Comparison of ENCODE assay signal across 24 cellular contexts in genomic region chr22:41659941-41660340, GRCh38. TPM values are rescaled to one million over a fixed set of nuclear protein-coding genes. Genes with fewer than 3 reads are reported as not detected.
DNase-seq lines count a peak whose midpoint lies in the region; ATAC-seq, FAIRE-seq and TF ChIP-seq lines count a peak whose summit lies in the region.
"Had no signal": no experiment of that assay in that cellular context is flagged by ENCODE, and none has a peak within 500 bp of the region (broad histone marks: within the 10 kb centered on the region; RNA-seq: fewer than 3 reads in every experiment).

No MANE protein-coding gene starts in this region.

- no peak for TF ChIP-seq CTCF in RWPE1 (conservative IDR thresholded peaks at IDR 0.05; ENCODE audit: low read depth)

- no peaks in the 10 kb centered on the region for H3K27me3 ChIP-seq in naive thymus-derived CD4-positive, alpha-beta T cell (ENCODE audit: control insufficient read depth in 2 of 2, insufficient read depth in 2 of 2, low read length in 2 of 2)
- H3K27me3 ChIP-seq: vagina had no signal

- DNase-seq in activated naive CD4-positive, alpha-beta T cell treated with anti-CD3 and anti-CD28 coated beads for 36 hours: no peak
- DNase-seq in activated naive CD4-positive, alpha-beta T cell treated with Interleukin-2 at 50 U/mL for 16 hours: no peak
- DNase-seq in RWPE1 (ENCODE audit: low spot score) (no peak), Right ventricle myocardium superior (peak; percentile 51), caudate nucleus (lab: John Stamatoyannopoulos, UW) (no peak), HTR-8/SVneo (ENCODE audit: insufficient read length, low spot score) (no peak)
- no peak for DNase-seq in naive thymus-derived CD4-positive, alpha-beta T cell
- DNase-seq: activated T-cell treated with anti-CD3 and anti-CD28 coated beads, Interleukin-2, amount 50 U/mL, for 72 hours; amygdala; DMS79 treated with DMSO at 0.1 percent for 48 hours; GOT3; KG1; NCI-H2171; NCI-H524; NK-92 treated with Interleukin-12 subunit alpha and Interleukin-12 subunit beta, amount 100 ng/mL, for 24 hours; stimulated activated CD4-positive, alpha-beta T cell treated with anti-CD3 and anti-CD28 coated beads, Interleukin-1b, Interleukin-23, amount 100 ng/mL, for 48 hours; T-helper 1 cell had no signal

- H3K9me3 ChIP-seq in naive thymus-derived CD4-positive, alpha-beta T cell (ENCODE audit: control insufficient read depth in 2 of 3, low read length in 3 of 3): no peaks in the 10 kb centered on the region
- H3K9me3 ChIP-seq: A549, thoracic aorta, vagina had no signal

- H3K36me3 ChIP-seq in naive thymus-derived CD4-positive, alpha-beta T cell (ENCODE audit: control insufficient read depth in 2 of 3, insufficient read depth in 3 of 3, low read length in 3 of 3): peaks cover 38 to 94% (median 48%) of the 10 kb centered on the region in 3 experiments

- H3K9me3 Mint-ChIP-seq in activated naive CD4-positive, alpha-beta T cell treated with anti-CD3 and anti-CD28 coated beads for 36 hours: no peaks in the 10 kb centered on the region
- H3K9me3 Mint-ChIP-seq in naive thymus-derived CD4-positive, alpha-beta T cell: no peaks in the 10 kb centered on the region
- H3K9me3 Mint-ChIP-seq: activated T-cell treated with anti-CD3 and anti-CD28 coated beads, Interleukin-2, amount 50 U/mL, for 72 hours; stimulated activated memory B cell treated with anti-CD40 and anti-IgM and Interleukin-4, amounts not matched to agents 10 μg/mL and 1 μg/mL and 100 μg/mL, for 72 hours had no signal

- CTCF ChIA-PET in activated naive CD4-positive, alpha-beta T cell treated with anti-CD3 and anti-CD28 coated beads for 36 hours (lab: Charles Lee): no interaction called here
- CTCF ChIA-PET in RWPE1 (lab: Yijun Ruan, JAX): no interaction called here
- CTCF ChIA-PET in naive thymus-derived CD4-positive, alpha-beta T cell (lab: Charles Lee): interaction anchor here (2.1 kb wide), 1 partner anchor 37 kb away, joined by 5 read pairs; no protein-coding TSS in a partner anchor

- no peaks in the 10 kb centered on the region for H3K4me1 Mint-ChIP-seq in activated naive CD4-positive, alpha-beta T cell treated with anti-CD3 and anti-CD28 coated beads for 36 hours (ENCODE audit: low read depth)
- H3K4me1 Mint-ChIP-seq in naive thymus-derived CD4-positive, alpha-beta T cell: peaks cover 0 to 6% (median 0%) of the 10 kb centered on the region in 7 donors
- H3K4me1 Mint-ChIP-seq: B cell; stimulated activated memory B cell treated with anti-CD40 and anti-IgM and Interleukin-4, amounts not matched to agents 10 μg/mL and 1 μg/mL and 100 μg/mL, for 72 hours had no signal

- intact Hi-C loops in activated naive CD4-positive, alpha-beta T cell treated with anti-CD3 and anti-CD28 coated beads for 36 hours (cut with micrococcal nuclease): no loop called here
- intact Hi-C loops in Right ventricle myocardium superior (cut with DNase I): no loop called here
- intact Hi-C loops in naive thymus-derived CD4-positive, alpha-beta T cell (cut with micrococcal nuclease): no loop called here

- H3K4me3 Mint-ChIP-seq in activated naive CD4-positive, alpha-beta T cell treated with anti-CD3 and anti-CD28 coated beads for 36 hours: no peak overlapping the region
- H3K4me3 Mint-ChIP-seq in naive thymus-derived CD4-positive, alpha-beta T cell: no peak overlapping the region
- H3K4me3 Mint-ChIP-seq: activated T-cell treated with anti-CD3 and anti-CD28 coated beads, Interleukin-2, amount 50 U/mL, for 72 hours; B cell; stimulated activated memory B cell treated with anti-CD40 and anti-IgM and Interleukin-4, amounts not matched to agents 10 μg/mL and 1 μg/mL and 100 μg/mL, for 72 hours had no signal

- H3K27ac Mint-ChIP-seq in activated naive CD4-positive, alpha-beta T cell treated with anti-CD3 and anti-CD28 coated beads for 36 hours: peak overlapping the region; percentile 57
- H3K27ac Mint-ChIP-seq in naive thymus-derived CD4-positive, alpha-beta T cell: peak overlapping the region in 6 of 9 donors; percentile 2 to 81 (median 42)
- H3K27ac Mint-ChIP-seq: activated T-cell treated with anti-CD3 and anti-CD28 coated beads, Interleukin-2, amount 50 U/mL, for 72 hours; B cell had no signal

- ATAC-seq in Right ventricle myocardium superior (ENCODE audit: poor library complexity) (peak; percentile 80), GM18873 (IDR thresholded peaks at IDR 0.05; ENCODE audit: low FRiP score, unreplicated experiment) (no peak)
- no peak for ATAC-seq in naive thymus-derived CD4-positive, alpha-beta T cell
- ATAC-seq: A549; activated T-cell treated with anti-CD3 and anti-CD28 coated beads, Interleukin-2, amount 50 U/mL, for 72 hours; Panc1; stimulated activated memory B cell treated with anti-CD40 and anti-IgM and Interleukin-4, amounts not matched to agents 10 μg/mL and 1 μg/mL and 100 μg/mL, for 72 hours had no signal

- no peaks in the 10 kb centered on the region for H3K27me3 Mint-ChIP-seq in activated naive CD4-positive, alpha-beta T cell treated with anti-CD3 and anti-CD28 coated beads for 36 hours (ENCODE audit: low read depth)
- H3K27me3 Mint-ChIP-seq in naive thymus-derived CD4-positive, alpha-beta T cell: no peaks in the 10 kb centered on the region
- H3K27me3 Mint-ChIP-seq: B cell; stimulated activated memory B cell treated with anti-CD40 and anti-IgM and Interleukin-4, amounts not matched to agents 10 μg/mL and 1 μg/mL and 100 μg/mL, for 72 hours had no signal

- FAIRE-seq in HTR-8/SVneo (lab: Jason Lieb, UNC): no peak
- FAIRE-seq: A549 had no signal

- H3K4me1 ChIP-seq in naive thymus-derived CD4-positive, alpha-beta T cell (ENCODE audit: control insufficient read depth in 2 of 2, insufficient read depth in 2 of 2, low read length in 2 of 2): no peaks in the 10 kb centered on the region
- H3K4me1 ChIP-seq: A549, vagina had no signal

- H3K36me3 Mint-ChIP-seq in activated naive CD4-positive, alpha-beta T cell treated with anti-CD3 and anti-CD28 coated beads for 36 hours (ENCODE audit: low read depth): peaks cover 33% of the 10 kb centered on the region
- H3K36me3 Mint-ChIP-seq in naive thymus-derived CD4-positive, alpha-beta T cell: peaks cover 15 to 49% (median 22%) of the 10 kb centered on the region in 5 donors

- H3K27ac ChIP-seq in RWPE1 (peak overlapping the region; percentile 10; the same call in 1 of the 2 replicates), caudate nucleus (ENCODE audit: low read depth, low read length) (no peak overlapping the region)
- H3K27ac ChIP-seq in naive thymus-derived CD4-positive, alpha-beta T cell (ENCODE audit: low read depth, low read length): no peak overlapping the region
- H3K27ac ChIP-seq: A549, thoracic aorta, vagina had no signal

- POLR2A ChIA-PET in RWPE1 (lab: Yijun Ruan, JAX; ENCODE audit: low non-redundant PET): no interaction called here
- POLR2A ChIA-PET in naive thymus-derived CD4-positive, alpha-beta T cell (lab: Charles Lee): interaction anchor here (0.6 kb wide), 1 partner anchor 238 kb away, joined by 3 read pairs; no protein-coding TSS in a partner anchor

- H3K4me3 ChIP-seq in naive thymus-derived CD4-positive, alpha-beta T cell (ENCODE audit: low read length): no peak overlapping the region
- H3K4me3 ChIP-seq: A549, thoracic aorta, vagina had no signal

RNA-seq across cellular contexts. Expression of gene SNU13, which starts 28.7 kb away (rescaled TPM):
- 100 to 1,000 TPM; 265 to 277 TPM for total RNA-seq in activated naive CD4-positive, alpha-beta T cell treated with anti-CD3 and anti-CD28 coated beads for 36 hours
- 193 TPM for total RNA-seq in Right ventricle myocardium superior
- 100 to 1,000 TPM; 117 to 180 (median 122) TPM for total RNA-seq in naive thymus-derived CD4-positive, alpha-beta T cell
- 100 to 1,000 TPM; 283 to 295 TPM for polyA plus RNA-seq in naive thymus-derived CD4-positive, alpha-beta T cell

RNA-seq across cellular contexts. Expression of gene XRCC6, which starts 38.8 kb away (rescaled TPM):
- total RNA-seq in activated naive CD4-positive, alpha-beta T cell treated with anti-CD3 and anti-CD28 coated beads for 36 hours: 100 to 1,000 TPM; 424 to 436 TPM
- total RNA-seq in Right ventricle myocardium superior: 143 TPM
- total RNA-seq in naive thymus-derived CD4-positive, alpha-beta T cell: 100 to 1,000 TPM; 139 to 270 (median 160) TPM
- 100 to 1,000 TPM; 458 to 542 TPM for polyA plus RNA-seq in naive thymus-derived CD4-positive, alpha-beta T cell

RNA-seq across cellular contexts. Expression of gene DESI1, which starts 39.1 kb away (rescaled TPM):
- 10 to 100 TPM; 57.3 to 64.8 TPM for total RNA-seq in activated naive CD4-positive, alpha-beta T cell treated with anti-CD3 and anti-CD28 coated beads for 36 hours
- total RNA-seq in Right ventricle myocardium superior: 38.4 TPM
- total RNA-seq in naive thymus-derived CD4-positive, alpha-beta T cell: 10 to 100 TPM; 17.4 to 45.7 (median 24.5) TPM
- polyA plus RNA-seq in naive thymus-derived CD4-positive, alpha-beta T cell: 10 to 100 TPM; 10.9 to 14.4 TPM

RNA-seq across cellular contexts. Expression of gene MEI1, which starts 39.4 kb away (rescaled TPM):
- total RNA-seq in activated naive CD4-positive, alpha-beta T cell treated with anti-CD3 and anti-CD28 coated beads for 36 hours: 10 to 100 TPM; 28.4 to 28.8 TPM
- total RNA-seq in Right ventricle myocardium superior: not detected
- 10 to 100 TPM; 40.4 to 69.0 (median 61.4) TPM for total RNA-seq in naive thymus-derived CD4-positive, alpha-beta T cell
- 100 to 1,000 TPM; 105 to 112 TPM for polyA plus RNA-seq in naive thymus-derived CD4-positive, alpha-beta T cell
